32 cellular contexts compared by ENCODE assay signal in genomic region chr1:55800503-55800902, GRCh38.
"Had no signal": no experiment of that assay in that cellular context is flagged by ENCODE, and none has a peak within 500 bp of the region (broad histone marks: within the 10 kb centered on the region; RNA-seq: fewer than 3 reads in every experiment).

No MANE protein-coding gene starts in this region.

- H3K36me3 ChIP-seq: adrenal gland, ascending aorta, brain microvascular endothelial cell, breast epithelium, cardiac muscle cell had no signal

- FAIRE-seq: bronchial epithelial cell, colon had no signal

- H3K4me1 ChIP-seq: adrenal gland, ascending aorta, body of pancreas, breast epithelium had no signal

- H3K9me3 ChIP-seq: adrenal gland, ascending aorta, body of pancreas, breast epithelium had no signal

- ATAC-seq: activated naive CD4-positive, alpha-beta T cell treated with anti-CD3 and anti-CD28 coated beads, Interleukin-2, amount 50 U/mL, for 72 hours; activated naive CD8-positive, alpha-beta T cell treated with anti-CD3 and anti-CD28 coated beads, Interleukin-2, amount 50 U/mL, for 24 hours; activated T-cell treated with anti-CD3 and anti-CD28 coated beads, Interleukin-2, amount 50 U/mL, for 4 hours; activated T-cell treated with anti-CD3 and anti-CD28 coated beads, Interleukin-2, amount 50 U/mL, for 72 hours; activated T-helper 17 cell treated with anti-CD3 and anti-CD28 coated beads, Interleukin-2, amount 50 U/mL, for 72 hours; body of pancreas had no signal

- H3K27me3 ChIP-seq: adrenal gland, ascending aorta, body of pancreas, brain microvascular endothelial cell, breast epithelium, cardiac muscle cell had no signal

- DNase-seq: activated effector memory CD4-positive, alpha-beta T cell treated with anti-CD3 and anti-CD28 coated beads, Interleukin-2, amount 50 U/mL, for 16 hours; activated effector memory CD4-positive, alpha-beta T cell treated with Interleukin-2 at 50 U/mL for 16 hours; activated gamma-delta T cell; activated gamma-delta T cell treated with Interleukin-2 at 50 U/mL for 16 hours; activated naive CD4-positive, alpha-beta T cell; activated naive CD4-positive, alpha-beta T cell treated with anti-CD3 and anti-CD28 coated beads for 36 hours; activated naive CD4-positive, alpha-beta T cell treated with anti-CD3 and anti-CD28 coated beads, Interleukin-2, amount 10 ng/mL, durations not matched to agents 7 days and 5 days; activated naive CD4-positive, alpha-beta T cell treated with anti-CD3 and anti-CD28 coated beads, Interleukin-2, amount 50 U/mL, for 16 hours; activated naive CD4-positive, alpha-beta T cell treated with Interleukin-2 at 50 U/mL for 16 hours; activated naive CD8-positive, alpha-beta T cell treated with anti-CD3 and anti-CD28 coated beads for 36 hours; activated naive CD8-positive, alpha-beta T cell treated with anti-CD3 and anti-CD28 coated beads, Interleukin-2, amount 10 ng/mL, durations not matched to agents 7 days and 5 days; activated naive CD8-positive, alpha-beta T cell treated with anti-CD3 and anti-CD28 coated beads, Interleukin-2, amount 50 U/mL, for 24 hours; activated T-cell treated with anti-CD3 and anti-CD28 coated beads, Interleukin-2, amount 50 U/mL, for 4 hours; activated T-cell treated with anti-CD3 and anti-CD28 coated beads, Interleukin-2, amount 50 U/mL, for 48 hours; activated T-cell treated with anti-CD3 and anti-CD28 coated beads, Interleukin-2, amount 50 U/mL, for 72 hours; adrenal gland; amniotic stem cell; amygdala; anterior cingulate cortex; aorta; body of pancreas; brain microvascular endothelial cell; caudate nucleus; central memory CD4-positive, alpha-beta T cell; cerebellar nuclear complex had no signal

- H3K27ac ChIP-seq: adrenal gland, ascending aorta, body of pancreas, brain microvascular endothelial cell, breast epithelium, cardiac muscle cell had no signal

- H3K4me3 ChIP-seq: adrenal gland, ascending aorta, body of pancreas, breast epithelium, cardiac muscle cell had no signal
